13 cellular contexts compared by ENCODE assay signal in genomic region chr18:61569176-61569892, GRCh38.
A peak's percentile ranks its signal among the peaks of the same experiment; 100 is the strongest.
DNase-seq lines count a peak whose midpoint lies in the region; ATAC-seq and TF ChIP-seq lines count a peak whose summit lies in the region.
"Had no signal": no experiment of that assay in that cellular context is flagged by ENCODE, and none has a peak within 500 bp of the region (broad histone marks: within the 10 kb centered on the region; RNA-seq: fewer than 3 reads in every experiment).

No MANE protein-coding gene starts in this region.

- H3K4me3 ChIP-seq in AG09309 (ENCODE audit: control insufficient read depth, low read depth, low read length), result no peak overlapping the region
- H3K4me3 ChIP-seq in colonic mucosa, result no peak overlapping the region

- TF ChIP-seq CTCF in AG09309 (IDR thresholded peaks at IDR 0.05; ENCODE audit: control insufficient read depth, insufficient read depth, low read depth, low read length, missing control alignments), result no peak
- no peak for TF ChIP-seq CTCF in colonic mucosa (IDR thresholded peaks at IDR 0.05)

- no peak for ATAC-seq in left lobe of liver

- DNase-seq in AG09309 (ENCODE audit: low read depth) (peak; percentile 71), Kasumi-1 (lab: John Stamatoyannopoulos, UW) (peak; percentile 45 to 46), cerebellar nuclear complex (lab: John Stamatoyannopoulos, UW) (peak; percentile 85 to 87), kidney glomerular epithelial cell (lab: John Stamatoyannopoulos, UW) (peak; percentile 39), left lobe of liver (ENCODE audit: low spot score) (no peak), NCI-H2171 (lab: John Stamatoyannopoulos, UW) (no peak), colonic mucosa (no peak), NCI-H526 (lab: John Stamatoyannopoulos, UW) (no peak)
- DNase-seq: activated CD8-positive, alpha-beta memory T cell treated with anti-CD3 and anti-CD28 coated beads for 24 hours; CD4-positive, alpha-beta T cell; central memory CD4-positive, alpha-beta T cell; kidney; RPMI8226 had no signal

- intact Hi-C loops in colonic mucosa (cut with DNase I), result no loop called here

- no peak overlapping the region for H3K9ac ChIP-seq in colonic mucosa (ENCODE audit: low read depth in 2 of 2, low read length in 2 of 2)

- no peaks in the 10 kb centered on the region for H3K27me3 ChIP-seq in colonic mucosa

- no peaks in the 10 kb centered on the region for H3K9me3 ChIP-seq in colonic mucosa

- H3K4me1 ChIP-seq in colonic mucosa, result no peaks in the 10 kb centered on the region

- no peak overlapping the region for H3K27ac ChIP-seq in colonic mucosa

- H3K36me3 ChIP-seq in colonic mucosa, result no peaks in the 10 kb centered on the region

Comparison
In these comparisons a context has a peak if more than half of its experiments do, and no peak if none do; other contexts are left out.
1. DNase-seq: peak in AG09309 (single experiment), Kasumi-1 (2 of 2), cerebellar nuclear complex (2 of 2) and kidney glomerular epithelial cell (single experiment); none in left lobe of liver (single experiment), NCI-H2171 (single experiment), colonic mucosa (single experiment) and NCI-H526 (0 of 2).